ENCODE assay signal across 8 cellular contexts in genomic region chr1:32817815-32818786, GRCh38. TPM values are rescaled to one million over a fixed set of nuclear protein-coding genes. Genes with fewer than 3 reads are reported as not detected.
DNase-seq lines count a peak whose midpoint lies in the region; ATAC-seq, FAIRE-seq and TF ChIP-seq lines count a peak whose summit lies in the region.

No MANE protein-coding gene starts in this region.

- peak overlapping the region; percentile 95 for H3K4me3 ChIP-seq in AG04449 (ENCODE audit: low read depth, low read length)
- peak overlapping the region; percentile 83 to 100 (median 86) for H3K4me3 ChIP-seq in HepG2 (replicated peaks in 1 of 3; ENCODE audit: insufficient read depth in 1 of 3, low read depth in 2 of 3, low read length in 3 of 3)

- ATAC-seq in GM18868 (IDR thresholded peaks at IDR 0.05; ENCODE audit: unreplicated experiment) (peak; percentile 10), HG03280 (IDR thresholded peaks at IDR 0.05; ENCODE audit: unreplicated experiment) (peak; percentile 5), HepG2 (peak; percentile 69)

- no peak for TF ChIP-seq EP300 in HepG2 (IDR thresholded peaks at IDR 0.05; ENCODE audit: low read depth in 2 of 2, low read length in 2 of 2)
- TF ChIP-seq EP300 in HepG2 (CRISPR knock-in tag; IDR thresholded peaks at IDR 0.05; ENCODE audit: borderline replicate concordance): no peak

- H3K4me1 ChIP-seq in HepG2 (ENCODE audit: insufficient read depth, low read length): peaks cover 37% of the 10 kb centered on the region

- intact Hi-C loops in HepG2 (cut with micrococcal nuclease; ENCODE audit: unreplicated experiment): loop anchor here (5.0 kb wide), 1 partner anchor 54 kb away; the partner anchor contains the start of gene FNDC5

- POLR2A ChIA-PET in AG04449 (lab: Yijun Ruan, JAX): interaction anchor here (1.1 to 1.4 kb wide), 2 partner anchors 42 to 49 kb away, joined by 3 to 4 read pairs; no protein-coding TSS in a partner anchor
- POLR2A ChIA-PET in HepG2 (lab: Yijun Ruan, JAX): interaction anchor here (0.6 to 1.6 kb wide), 5 partner anchors 106 to 309 kb away, joined by 3 to 5 read pairs (median 4); partner anchors contain the start of gene RBBP4

- TSS peak; percentile 84 for BruUV-seq in HepG2 (replicated peaks; lab: Mats Ljungman, UMichigan)

- peak overlapping the region; percentile 93 for H3K27ac ChIP-seq in HepG2 (ENCODE audit: extremely low read length, insufficient read depth, low read length)

- no peak for DNase-seq in AG04449 (ENCODE audit: low read depth, low spot score)
- peak; percentile 40 for DNase-seq in NCI-H226
- DNase-seq in activated CD4-positive, alpha-beta T cell treated with anti-CD3 and anti-CD28 coated beads for 48 hours: peak; percentile 54
- DNase-seq in ecto neural progenitor cell (ENCODE audit: low spot score): peak; percentile 89
- DNase-seq in HepG2 (ENCODE audit: low spot score): peak; percentile 67
- peak; percentile 37 for DNase-seq in stimulated activated CD4-positive, alpha-beta T cell treated with anti-CD3 and anti-CD28 coated beads, Interleukin-4, amount 100 ng/mL, for 24 hours

- 5% methylated on average over 24 of the region's 51 CpGs for WGBS in HepG2 (ENCODE audit: low lambda C conversion rate)

- peak; percentile 56 to 62; a peak in 3 of 4 replicates for TF ChIP-seq POLR2A in HepG2 (IDR thresholded peaks at IDR 0.05; ENCODE audit: insufficient read depth in 1 of 2, low read depth in 2 of 2, low read length in 2 of 2)

- peaks cover 0 to 7% of the 10 kb centered on the region in 2 experiments; a peak in 2 of 5 replicates for H3K36me3 ChIP-seq in HepG2 (replicated peaks in 1 of 2; ENCODE audit: control insufficient read depth in 1 of 2, insufficient read depth in 2 of 2, low read length in 2 of 2)

- H3K9ac ChIP-seq in HepG2 (ENCODE audit: insufficient read depth, low read depth, low read length): peak overlapping the region; percentile 94

- H2AFZ ChIP-seq in HepG2 (ENCODE audit: low read length): no peak overlapping the region

- FAIRE-seq in HepG2 (lab: Jason Lieb, UNC): no peak

- peaks cover 65% of the 10 kb centered on the region for H3K79me2 ChIP-seq in HepG2 (ENCODE audit: insufficient read depth, low read length)

- peaks cover 12% of the 10 kb centered on the region for H4K20me1 ChIP-seq in HepG2 (ENCODE audit: insufficient read depth, low read length)

- no peak for TF ChIP-seq RAD21 in HepG2 (CRISPR knock-in tag; IDR thresholded peaks at IDR 0.05)

- CTCF ChIA-PET in AG04449 (lab: Yijun Ruan, JAX) (interaction anchor here (0.6 to 2.0 kb wide), 5 partner anchors 9 to 268 kb away, joined by 3 to 6 read pairs (median 3); no protein-coding TSS in a partner anchor), HepG2 (lab: Yijun Ruan, JAX; ENCODE audit: low intra/inter-chr PET ratio, low total read pairs) (interaction anchor here (1.1 kb wide), 1 partner anchor 54 kb away, joined by 3 read pairs; no protein-coding TSS in a partner anchor)

- TF ChIP-seq CTCF in AG04449 (IDR thresholded peaks at IDR 0.05; ENCODE audit: insufficient read depth, low read length, missing control alignments) (no peak), HepG2 (CRISPR knock-in tag; IDR thresholded peaks at IDR 0.05) (peak; percentile 26; the same call in 1 of the 2 replicates)

- in situ Hi-C loops in HepG2 (cut with HindIII; ENCODE audit: extremely low pct_ligation_motif_present, low pct_unique_long_range_greater_than_20kb): no loop called here

- peaks cover 0 to 5% of the 10 kb centered on the region in 2 experiments; a peak in 1 of 5 replicates for H3K27me3 ChIP-seq in HepG2 (ENCODE audit: control insufficient read depth in 1 of 2, insufficient read depth in 2 of 2, low read length in 2 of 2)

- no peaks in the 10 kb centered on the region for H3K9me3 ChIP-seq in HepG2 (ENCODE audit: low read length)

- peak overlapping the region; percentile 90 for H3K4me2 ChIP-seq in HepG2 (ENCODE audit: low read depth, low read length)

RNA-seq across cellular contexts. Expression of gene S100PBP, which starts 0.6 kb away (rescaled TPM):
- 26.1 and 28.4 TPM in 2 replicates for total RNA-seq in HepG2 (2016; rRNA removed; fragmentation: Illumina TruSeq; extraction: Trizol)
- total RNA-seq in HepG2 (2016; cell fraction: cytosol; rRNA removed; fragmentation: Illumina TruSeq; extraction: Trizol; ENCODE audit: low read depth): 18.1 and 18.8 TPM in 2 replicates
- total RNA-seq in HepG2 (2016; cell fraction: insoluble cytoplasmic fraction; rRNA removed; fragmentation: Illumina TruSeq; extraction: Trizol): 24.5 and 27.7 TPM in 2 replicates
- total RNA-seq in HepG2 (2016; cell fraction: membrane; rRNA removed; fragmentation: Illumina TruSeq; extraction: Trizol): 22.6 and 25.5 TPM in 2 replicates
- total RNA-seq in HepG2 (2016; cell fraction: nucleus; rRNA removed; fragmentation: Illumina TruSeq; extraction: Trizol): 24.5 and 34.9 TPM in 2 replicates
- polyA plus RNA-seq in HepG2 (2011; rRNA removed): 17.9 and 20.4 TPM in 2 replicates
- 6.8 and 11.2 TPM in 2 replicates for polyA plus RNA-seq in HepG2 (2011; cell fraction: cytosol; rRNA removed)
- 18.2 and 22.4 TPM in 2 replicates for polyA plus RNA-seq in HepG2 (2011; cell fraction: nucleus; rRNA removed)
- polyA plus RNA-seq in HepG2 (2012): 10.8 and 13.1 TPM in 2 replicates
- polyA plus RNA-seq in HepG2 (2016; cell fraction: cytosol; fragmentation: Illumina TruSeq; extraction: Trizol; ENCODE audit: low read depth): 4.2 and 4.7 TPM in 2 replicates
- 19.5 and 20.9 TPM in 2 replicates for polyA plus RNA-seq in HepG2 (2016; cell fraction: insoluble cytoplasmic fraction; fragmentation: Illumina TruSeq; extraction: Trizol; ENCODE audit: low read depth)
- 5.3 and 5.6 TPM in 2 replicates for polyA plus RNA-seq in HepG2 (2016; cell fraction: membrane; fragmentation: Illumina TruSeq; extraction: Trizol; ENCODE audit: low read depth)
- 49.7 and 53.4 TPM in 2 replicates for polyA plus RNA-seq in HepG2 (2016; cell fraction: nucleus; fragmentation: Illumina TruSeq; extraction: Trizol; ENCODE audit: insufficient read depth, low read depth)
- polyA minus RNA-seq in HepG2 (2011; rRNA and poly(A)+ RNA removed; ENCODE audit: low replicate concordance): 20.9 and 25.1 TPM in 2 replicates
- polyA minus RNA-seq in HepG2 (2011; cell fraction: cytosol; rRNA and poly(A)+ RNA removed): 9.6 and 12.2 TPM in 2 replicates
- 44.3 and 47.9 TPM in 2 replicates for polyA minus RNA-seq in HepG2 (2011; cell fraction: nucleus; rRNA and poly(A)+ RNA removed)

RNA-seq across cellular contexts. Expression of gene YARS1, which starts 0.9 kb away (rescaled TPM):
- 102 and 113 TPM in 2 replicates for total RNA-seq in HepG2 (2016; rRNA removed; fragmentation: Illumina TruSeq; extraction: Trizol)
- 36.6 and 40.5 TPM in 2 replicates for total RNA-seq in HepG2 (2016; cell fraction: cytosol; rRNA removed; fragmentation: Illumina TruSeq; extraction: Trizol; ENCODE audit: low read depth)
- total RNA-seq in HepG2 (2016; cell fraction: insoluble cytoplasmic fraction; rRNA removed; fragmentation: Illumina TruSeq; extraction: Trizol): 96.0 and 117 TPM in 2 replicates
- total RNA-seq in HepG2 (2016; cell fraction: membrane; rRNA removed; fragmentation: Illumina TruSeq; extraction: Trizol): 43.4 and 44.4 TPM in 2 replicates
- total RNA-seq in HepG2 (2016; cell fraction: nucleus; rRNA removed; fragmentation: Illumina TruSeq; extraction: Trizol): 70.7 and 78.7 TPM in 2 replicates
- 50.1 and 52.2 TPM in 2 replicates for polyA plus RNA-seq in HepG2 (2011; rRNA removed)
- 32.2 and 38.5 TPM in 2 replicates for polyA plus RNA-seq in HepG2 (2011; cell fraction: cytosol; rRNA removed)
- 91.6 and 121 TPM in 2 replicates for polyA plus RNA-seq in HepG2 (2011; cell fraction: nucleus; rRNA removed)
- polyA plus RNA-seq in HepG2 (2012): 124 and 158 TPM in 2 replicates
- polyA plus RNA-seq in HepG2 (2016; cell fraction: cytosol; fragmentation: Illumina TruSeq; extraction: Trizol; ENCODE audit: low read depth): 11.8 and 14.3 TPM in 2 replicates
- 83.4 and 91.9 TPM in 2 replicates for polyA plus RNA-seq in HepG2 (2016; cell fraction: insoluble cytoplasmic fraction; fragmentation: Illumina TruSeq; extraction: Trizol; ENCODE audit: low read depth)
- 20.7 and 20.8 TPM in 2 replicates for polyA plus RNA-seq in HepG2 (2016; cell fraction: membrane; fragmentation: Illumina TruSeq; extraction: Trizol; ENCODE audit: low read depth)
- 117 TPM in 2 replicates for polyA plus RNA-seq in HepG2 (2016; cell fraction: nucleus; fragmentation: Illumina TruSeq; extraction: Trizol; ENCODE audit: insufficient read depth, low read depth)
- polyA minus RNA-seq in HepG2 (2011; rRNA and poly(A)+ RNA removed; ENCODE audit: low replicate concordance): 68.0 and 103 TPM in 2 replicates
- polyA minus RNA-seq in HepG2 (2011; cell fraction: cytosol; rRNA and poly(A)+ RNA removed): 43.2 and 68.7 TPM in 2 replicates
- polyA minus RNA-seq in HepG2 (2011; cell fraction: nucleus; rRNA and poly(A)+ RNA removed): 63.1 and 101 TPM in 2 replicates

RNA-seq across cellular contexts. Expression of gene FNDC5, which starts 52.6 kb away (rescaled TPM):
- total RNA-seq in HepG2 (2016; rRNA removed; fragmentation: Illumina TruSeq; extraction: Trizol): 1.6 and 3.1 TPM in 2 replicates
- total RNA-seq in HepG2 (2016; cell fraction: cytosol; rRNA removed; fragmentation: Illumina TruSeq; extraction: Trizol; ENCODE audit: low read depth): 2.6 and 2.8 TPM in 2 replicates
- total RNA-seq in HepG2 (2016; cell fraction: insoluble cytoplasmic fraction; rRNA removed; fragmentation: Illumina TruSeq; extraction: Trizol): 1.6 and 2.6 TPM in 2 replicates
- total RNA-seq in HepG2 (2016; cell fraction: membrane; rRNA removed; fragmentation: Illumina TruSeq; extraction: Trizol): 5.4 and 6.4 TPM in 2 replicates
- total RNA-seq in HepG2 (2016; cell fraction: nucleus; rRNA removed; fragmentation: Illumina TruSeq; extraction: Trizol): 1.3 and 2.2 TPM in 2 replicates
- 1.0 and 1.4 TPM in 2 replicates for polyA plus RNA-seq in HepG2 (2011; rRNA removed)
- polyA plus RNA-seq in HepG2 (2011; cell fraction: cytosol; rRNA removed): 0.60 and 1.0 TPM in 2 replicates
- polyA plus RNA-seq in HepG2 (2011; cell fraction: nucleus; rRNA removed): 1.8 and 2.0 TPM in 2 replicates
- 0.46 and 0.56 TPM in 2 replicates for polyA plus RNA-seq in HepG2 (2012)
- 4.2 and 5.7 TPM in 2 replicates for polyA plus RNA-seq in HepG2 (2016; cell fraction: cytosol; fragmentation: Illumina TruSeq; extraction: Trizol; ENCODE audit: low read depth)
- 1.4 and 1.8 TPM in 2 replicates for polyA plus RNA-seq in HepG2 (2016; cell fraction: insoluble cytoplasmic fraction; fragmentation: Illumina TruSeq; extraction: Trizol; ENCODE audit: low read depth)
- 5.2 and 5.9 TPM in 2 replicates for polyA plus RNA-seq in HepG2 (2016; cell fraction: membrane; fragmentation: Illumina TruSeq; extraction: Trizol; ENCODE audit: low read depth)
- polyA plus RNA-seq in HepG2 (2016; cell fraction: nucleus; fragmentation: Illumina TruSeq; extraction: Trizol; ENCODE audit: insufficient read depth, low read depth): 2.1 and 4.0 TPM in 2 replicates
- 0.78 TPM in 1 of 2 replicates, not detected in the other for polyA minus RNA-seq in HepG2 (2011; rRNA and poly(A)+ RNA removed; ENCODE audit: low replicate concordance)
- 0.88 TPM in 1 of 2 replicates, not detected in the other for polyA minus RNA-seq in HepG2 (2011; cell fraction: cytosol; rRNA and poly(A)+ RNA removed)
- polyA minus RNA-seq in HepG2 (2011; cell fraction: nucleus; rRNA and poly(A)+ RNA removed): 0.62 TPM in 1 of 2 replicates, not detected in the other

Comparison
In these comparisons a context has a peak if more than half of its experiments do, and no peak if none do; other contexts are left out.
1. ATAC-seq: peak in every context shown above with its lines; median percentile 69 in HepG2; 10 in GM18868; 5 in HG03280.